Comparison of ENCODE assay signal across 8 cellular contexts in the genomic region with DNA sequence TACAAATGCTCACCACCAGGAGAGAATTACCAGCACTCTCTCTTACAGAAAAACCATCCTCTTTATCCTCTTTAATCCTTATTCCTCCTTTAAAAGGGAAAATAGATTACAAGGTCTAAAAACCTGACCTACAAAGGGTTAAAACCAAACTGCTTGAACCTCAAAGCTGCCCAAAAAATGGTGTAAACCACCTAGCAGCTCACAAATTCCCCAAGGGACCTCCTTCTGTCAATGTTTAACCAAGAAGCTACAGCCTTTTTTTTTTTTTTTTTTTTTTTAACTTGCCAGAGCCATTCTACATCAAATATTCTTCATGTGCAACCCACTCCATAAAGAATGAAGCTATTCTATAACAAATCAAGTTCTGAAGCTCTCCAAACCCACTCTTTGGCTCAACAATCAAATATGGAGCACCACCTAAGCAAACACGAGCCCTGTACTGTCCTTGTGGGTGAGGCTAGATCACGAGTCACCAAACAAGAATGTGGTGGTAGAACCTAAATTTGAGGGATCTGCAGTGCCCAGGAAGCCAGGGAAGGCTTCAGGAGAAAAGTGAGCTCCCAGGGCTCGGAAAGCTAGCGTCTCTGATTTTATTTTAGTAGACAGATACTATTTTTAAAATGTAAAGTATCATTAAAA. TPM values are rescaled to one million over a fixed set of nuclear protein-coding genes. Genes with fewer than 3 reads are reported as not detected.
A peak's percentile ranks its signal among the peaks of the same experiment; 100 is the strongest.
DNase-seq lines count a peak whose midpoint lies in the region; ATAC-seq and TF ChIP-seq lines count a peak whose summit lies in the region.

No MANE protein-coding gene starts in this region.

- TF ChIP-seq CTCF in coronary artery (IDR thresholded peaks at IDR 0.05) (no peak), sigmoid colon (IDR thresholded peaks at IDR 0.05) (no peak)

- H3K4me3 ChIP-seq in coronary artery (peak overlapping the region; percentile 63), sigmoid colon (peak overlapping the region in 1 of 4 donors; percentile 36)

- no peaks in the 10 kb centered on the region for H3K27me3 ChIP-seq in sigmoid colon

- peaks cover 0 to 35% (median 27%) of the 10 kb centered on the region in 4 donors for H3K4me1 ChIP-seq in sigmoid colon

- H3K27ac ChIP-seq in coronary artery (peak overlapping the region; percentile 79 to 88), sigmoid colon (peak overlapping the region in 3 of 4 donors; percentile 63 to 81 (median 64))

- WGBS in sigmoid colon, 2 donors: 53 to 66% methylated on average over 4 of the region's 4 CpGs

- intact Hi-C loops in sigmoid colon (cut with DNase I): no loop called here

- TF ChIP-seq EP300 in sigmoid colon (IDR thresholded peaks at IDR 0.05): no peak

- H3K36me3 ChIP-seq in sigmoid colon: no peaks in the 10 kb centered on the region

- no peak for TF ChIP-seq POLR2A in sigmoid colon (IDR thresholded peaks at IDR 0.05)

- peak; percentile 78 for ATAC-seq in GM18909 (IDR thresholded peaks at IDR 0.05; ENCODE audit: poor library complexity, unreplicated experiment)

- H3K9me3 ChIP-seq in sigmoid colon: peaks cover 0 to 3% (median 0%) of the 10 kb centered on the region in 4 donors

- DNase-seq in HS-27A (ENCODE audit: low read depth) (peak; percentile 89), coronary artery (ENCODE audit: low spot score) (no peak), sigmoid colon (no peak), T-helper 1 cell (no peak), NCI-H2081 treated with DMSO at 0.1 percent for 48 hours (lab: John Stamatoyannopoulos, UW) (no peak), AML-193 (lab: John Stamatoyannopoulos, UW) (no peak)
- DNase-seq in activated naive CD4-positive, alpha-beta T cell treated with Interleukin-2 at 50 U/mL for 16 hours: no peak

RNA-seq across cellular contexts. Expression of a gene that starts 20.1 kb away (rescaled TPM):
- 10 to 100 TPM in 3 of 4 donors, 1 to 10 TPM in 1; 7.8 to 77.7 (median 41.2) TPM for total RNA-seq in sigmoid colon
- 1 to 10 TPM; 2.3 to 8.5 (median 2.4) TPM for polyA plus RNA-seq in sigmoid colon

RNA-seq across cellular contexts. Expression of a gene that starts 20.6 kb away (rescaled TPM):
- 1 to 10 TPM in 1 of 4 donors, under 1 TPM in 3; under 0.01 to 1.3 (median 0.55) TPM for total RNA-seq in sigmoid colon
- polyA plus RNA-seq in sigmoid colon: 1 to 10 TPM in 1 of 3 donors, under 1 TPM in 1, not detected in 1; 0.23 to 1.3 TPM
